28 cellular contexts compared by ENCODE assay signal in the genomic region with DNA sequence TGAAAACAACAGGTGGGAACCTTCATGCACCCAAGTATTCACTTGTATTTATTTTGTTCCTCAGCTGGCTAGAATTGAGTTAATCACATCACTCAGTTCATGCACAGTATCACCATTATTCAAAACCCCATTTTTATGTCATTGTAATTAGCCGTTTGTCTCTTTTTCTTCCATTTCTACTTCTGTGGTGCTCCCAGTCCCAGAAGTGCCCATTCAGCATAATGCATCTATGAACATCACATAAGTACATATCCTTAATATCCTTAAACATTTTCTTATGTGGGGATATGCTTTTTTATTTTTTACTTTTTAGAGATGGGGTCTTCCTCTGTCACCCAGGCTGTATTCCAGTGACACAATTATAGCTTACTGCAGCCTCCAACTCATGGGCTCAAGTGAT.
"Had no signal": no experiment of that assay in that cellular context is flagged by ENCODE, and none has a peak within 500 bp of the region (broad histone marks: within the 10 kb centered on the region; RNA-seq: fewer than 3 reads in every experiment).

No MANE protein-coding gene starts in this region.

- H3K4me1 ChIP-seq: colonic mucosa, esophagus squamous epithelium, gastrocnemius medialis, heart right ventricle, left lung, lower lobe of right lung had no signal

- DNase-seq: colonic mucosa; cortex of kidney; effector CD8-positive, alpha-beta T cell; effector memory CD8-positive, alpha-beta T cell; endodermal cell; erythroblast; esophagus squamous epithelium; foreskin fibroblast; foreskin melanocyte; gastrocnemius medialis; glutamatergic neuron; head of caudate nucleus; heart right ventricle; hippocampal formation; left cardiac atrium; left lung; left ventricle myocardium superior; lower lobe of right lung; mesenchymal stem cell; mucosa of descending colon; naive B cell had no signal

- H3K9me3 Mint-ChIP-seq: dendritic cell treated with granulocyte-macrophage colony-stimulating factor and Interleukin-4, amounts not matched to agents 40 ng/mL and 50 ng/mL, for 4 days; effector memory CD8-positive, alpha-beta T cell; endodermal cell; mesothelial cell of epicardium had no signal

- H3K27ac Mint-ChIP-seq: dendritic cell treated with granulocyte-macrophage colony-stimulating factor and Interleukin-4, amounts not matched to agents 40 ng/mL and 50 ng/mL, for 4 days; effector memory CD8-positive, alpha-beta T cell; endodermal cell; mesothelial cell of epicardium; naive B cell had no signal

- H3K4me3 ChIP-seq: colonic mucosa, esophagus squamous epithelium, gastrocnemius medialis, heart right ventricle, left lung, lower lobe of right lung, mucosa of descending colon had no signal

- ATAC-seq: effector memory CD8-positive, alpha-beta T cell; esophagus mucosa; gastrocnemius medialis; heart right ventricle; left cardiac atrium; left lung; left ventricle myocardium superior; lower lobe of right lung; mucosa of descending colon had no signal

- H3K27ac ChIP-seq: colonic mucosa, epithelial cell of prostate, esophagus squamous epithelium, gastrocnemius medialis, heart right ventricle, left lung, lower lobe of right lung had no signal

- H3K4me1 Mint-ChIP-seq: endodermal cell, mesothelial cell of epicardium, naive B cell had no signal

- H3K4me3 Mint-ChIP-seq: dendritic cell treated with granulocyte-macrophage colony-stimulating factor and Interleukin-4, amounts not matched to agents 40 ng/mL and 50 ng/mL, for 4 days; effector memory CD8-positive, alpha-beta T cell; endodermal cell; mesothelial cell of epicardium; naive B cell had no signal

- H3K27me3 Mint-ChIP-seq: dendritic cell treated with granulocyte-macrophage colony-stimulating factor and Interleukin-4, amounts not matched to agents 40 ng/mL and 50 ng/mL, for 4 days; effector memory CD8-positive, alpha-beta T cell had no signal

- FAIRE-seq: endometrium, islet of Langerhans, keratinocyte had no signal

- H3K27me3 ChIP-seq: colonic mucosa, esophagus squamous epithelium, gastrocnemius medialis had no signal

- H3K36me3 Mint-ChIP-seq: mesothelial cell of epicardium, naive B cell had no signal

- H3K36me3 ChIP-seq: colonic mucosa, esophagus squamous epithelium, gastrocnemius medialis, heart right ventricle, left lung, lower lobe of right lung had no signal

- H3K9me3 ChIP-seq: colonic mucosa, gastrocnemius medialis, heart right ventricle, left lung, lower lobe of right lung, mucosa of descending colon had no signal
